In the genomic region with DNA sequence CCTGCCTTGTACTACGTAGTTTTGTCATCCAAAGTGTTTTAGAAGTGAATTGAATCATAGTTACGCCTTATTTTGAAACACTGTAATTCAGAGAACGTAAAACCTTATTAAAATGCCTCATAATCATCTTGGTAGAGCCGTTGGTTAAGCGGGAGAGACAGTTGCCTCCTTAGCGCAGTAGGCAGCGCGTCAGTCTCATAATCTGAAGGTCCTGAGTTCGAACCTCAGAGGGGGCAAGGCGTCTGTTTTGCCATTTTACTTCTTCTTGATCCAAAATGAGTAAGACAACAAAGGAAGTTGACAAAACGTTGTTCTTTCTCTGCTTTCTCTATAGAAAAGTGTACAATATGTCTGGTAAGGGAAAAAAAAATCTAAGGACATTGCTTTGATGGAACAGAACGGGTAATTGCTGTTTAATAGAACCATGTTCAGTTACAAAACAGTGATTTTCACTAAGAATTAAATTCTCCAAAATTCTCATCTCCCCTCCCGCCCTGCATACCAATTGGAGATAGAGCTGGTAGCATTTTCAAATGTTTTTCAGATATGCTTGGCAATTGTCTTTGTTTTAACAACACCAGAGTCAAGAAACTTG, we compare ENCODE assay signal across 8 cellular contexts. TPM values are rescaled to one million over a fixed set of nuclear protein-coding genes. Genes with fewer than 3 reads are reported as not detected.
DNase-seq lines count a peak whose midpoint lies in the region; ATAC-seq and TF ChIP-seq lines count a peak whose summit lies in the region.

No MANE protein-coding gene starts in this region.

- H3K36me3 ChIP-seq in SK-N-MC (ENCODE audit: insufficient read depth, low read length) (no peaks in the 10 kb centered on the region), osteoblast (ENCODE audit: insufficient read depth, low read length) (no peaks in the 10 kb centered on the region), tibial nerve (no peaks in the 10 kb centered on the region)

- H2AFZ ChIP-seq in osteoblast (ENCODE audit: low read length) = peak overlapping the region; percentile 94

- no peaks in the 10 kb centered on the region for H3K79me2 ChIP-seq in osteoblast (ENCODE audit: insufficient read depth, low read length)

- peak overlapping the region; percentile 97 to 98 for H3K27ac Mint-ChIP-seq in activated naive CD4-positive, alpha-beta T cell treated with anti-CD3 and anti-CD28 coated beads, Interleukin-2, amount 50 U/mL, for 72 hours

- intact Hi-C loops in head of caudate nucleus (cut with DNase I) = loop anchor here (5.0 kb wide), 3 partner anchors 38 to 107 kb away; no protein-coding TSS in a partner anchor

- TF ChIP-seq EP300 in tibial nerve (IDR thresholded peaks at IDR 0.05) = peak in 1 of 2 donors; percentile 52

- TF ChIP-seq POLR2A in tibial nerve (IDR thresholded peaks at IDR 0.05) = no peak

- peak overlapping the region; percentile 88 for H3K9ac ChIP-seq in SK-N-MC (ENCODE audit: insufficient read length)

- H3K27ac ChIP-seq in SK-N-MC = peak overlapping the region; percentile 84
- peak overlapping the region; percentile 74 for H3K27ac ChIP-seq in osteoblast (ENCODE audit: low read depth, low read length)
- peak overlapping the region; percentile 73 to 87 (median 82) for H3K27ac ChIP-seq in tibial nerve

- H3K9me3 ChIP-seq in SK-N-MC (ENCODE audit: low read depth, low read length) = no peaks in the 10 kb centered on the region
- H3K9me3 ChIP-seq in osteoblast (ENCODE audit: low read depth, low read length) = no peaks in the 10 kb centered on the region
- no peaks in the 10 kb centered on the region for H3K9me3 ChIP-seq in tibial nerve

- no peaks in the 10 kb centered on the region for H3K27me3 ChIP-seq in osteoblast (ENCODE audit: insufficient read depth, low read length)
- no peaks in the 10 kb centered on the region for H3K27me3 ChIP-seq in tibial nerve

- H3K36me3 Mint-ChIP-seq in activated naive CD4-positive, alpha-beta T cell treated with anti-CD3 and anti-CD28 coated beads, Interleukin-2, amount 50 U/mL, for 72 hours = no peaks in the 10 kb centered on the region

- TF ChIP-seq CTCF in osteoblast (IDR thresholded peaks at IDR 0.05; ENCODE audit: extremely low read depth, low read depth, low read length) (no peak), tibial nerve (IDR thresholded peaks at IDR 0.05) (no peak)

- peak overlapping the region; percentile 85 for H3K4me2 ChIP-seq in osteoblast (ENCODE audit: insufficient read depth, low read length)

- H3K4me3 ChIP-seq in SK-N-MC (peak overlapping the region; percentile 91), osteoblast (ENCODE audit: insufficient read depth, low read length) (peak overlapping the region; percentile 75), tibial nerve (peak overlapping the region; percentile 31 to 71 (median 57))

- 11% methylated on average over 13 of the region's 13 CpGs for WGBS in tibial nerve, 2 donors

- DNase-seq in Caki2 (ENCODE audit: low read depth) = peak; percentile 80
- peak; percentile 78 for DNase-seq in LHCN-M2 (ENCODE audit: low read depth)
- peak; percentile 89 for DNase-seq in SK-N-MC (ENCODE audit: low read depth, low spot score)
- peak; percentile 63 to 76 for DNase-seq in activated naive CD4-positive, alpha-beta T cell treated with anti-CD3 and anti-CD28 coated beads, Interleukin-2, amount 50 U/mL, for 72 hours (ENCODE audit: low spot score in 2 of 2)
- peak in 39 of 42 donors; percentile 23 to 87 (median 61) for DNase-seq in head of caudate nucleus
- DNase-seq in osteoblast (ENCODE audit: insufficient read length, low spot score, missing footprints) = no peak
- DNase-seq in tibial nerve (ENCODE audit: low spot score in 2 of 2) = peak in 1 of 2 donors; percentile 74

- H3K9me3 Mint-ChIP-seq in activated naive CD4-positive, alpha-beta T cell treated with anti-CD3 and anti-CD28 coated beads, Interleukin-2, amount 50 U/mL, for 72 hours = no peaks in the 10 kb centered on the region

- in situ Hi-C loops in Caki2 (cut with HindIII; ENCODE audit: low pct_unique_long_range_greater_than_20kb, low sequenced_read_pairs) = no loop called here

- peak; percentile 27 to 40 for ATAC-seq in activated naive CD4-positive, alpha-beta T cell treated with anti-CD3 and anti-CD28 coated beads, Interleukin-2, amount 50 U/mL, for 72 hours
- no peak for ATAC-seq in HG02588 (IDR thresholded peaks at IDR 0.05; ENCODE audit: unreplicated experiment)

- no peaks in the 10 kb centered on the region for H4K20me1 ChIP-seq in osteoblast (ENCODE audit: insufficient read depth, low read length)

- H3K4me1 ChIP-seq in osteoblast (ENCODE audit: insufficient read depth, low read length) = peaks cover 10% of the 10 kb centered on the region
- peaks cover 0 to 32% (median 13%) of the 10 kb centered on the region in 4 donors for H3K4me1 ChIP-seq in tibial nerve

RNA-seq across cellular contexts. Expression of a gene that starts 20.7 kb away (rescaled TPM):
- 144 and 159 TPM in 2 replicates for total RNA-seq in Caki2 (2014; rRNA removed; shearing (Covaris generic); ENCODE audit: low replicate concordance)
- total RNA-seq in LHCN-M2 (2014; rRNA removed) = 64.4 and 71.2 TPM in 2 replicates
- 31.3 TPM for polyA plus RNA-seq in LHCN-M2 (2012)
- total RNA-seq in activated naive CD4-positive, alpha-beta T cell treated with anti-CD3 and anti-CD28 coated beads, Interleukin-2, amount 50 U/mL, for 72 hours = 10 to 100 TPM; 34.3 to 45.4 TPM
- 53.6 and 63.6 TPM in 2 replicates for total RNA-seq in osteoblast
- 10 to 100 TPM; 57.5 to 90.9 (median 72.4) TPM for total RNA-seq in tibial nerve
